In the genomic region with DNA sequence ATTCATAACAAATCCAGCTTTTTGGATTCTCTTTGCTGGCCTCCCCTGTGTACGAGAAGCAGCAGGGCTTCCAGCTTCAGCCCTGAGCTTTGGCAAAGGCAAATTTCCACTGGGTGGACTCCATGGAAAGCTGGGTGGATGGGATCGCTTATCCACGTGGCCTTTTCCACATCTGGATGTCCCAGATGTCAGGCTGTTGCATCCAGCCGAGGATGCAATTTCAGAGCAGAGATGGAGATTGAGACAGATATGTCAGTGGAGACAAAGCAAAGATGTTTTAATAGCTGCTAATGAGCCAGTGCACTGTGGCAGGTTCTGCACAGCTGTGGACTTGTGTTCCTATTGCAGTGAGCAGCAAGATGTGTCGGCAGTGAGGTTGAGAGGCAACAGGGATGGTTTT, we compare ENCODE assay signal across 19 cellular contexts. TPM values are rescaled to one million over a fixed set of nuclear protein-coding genes. Genes with fewer than 3 reads are reported as not detected.
"Had no signal": no experiment of that assay in that cellular context is flagged by ENCODE, and none has a peak within 500 bp of the region (broad histone marks: within the 10 kb centered on the region; RNA-seq: fewer than 3 reads in every experiment).

No MANE protein-coding gene starts in this region.

- H3K4me3 ChIP-seq: dorsolateral prefrontal cortex, heart right ventricle, lower lobe of right lung, ovary, psoas muscle, tibial artery, uterus had no signal

- DNase-seq: activated CD4-positive, alpha-beta T cell treated with anti-CD3 and anti-CD28 coated beads, Interleukin-2, amount 50 U/mL, for 4 hours; activated naive CD4-positive, alpha-beta T cell treated with Interleukin-2 at 50 U/mL for 16 hours; activated naive CD8-positive, alpha-beta T cell treated with anti-CD3 and anti-CD28 coated beads for 36 hours; dorsolateral prefrontal cortex; heart right ventricle; kidney; lower lobe of right lung; natural killer cell; ovary; psoas muscle; right cardiac atrium; stimulated activated CD4-positive, alpha-beta T cell treated with anti-CD3 and anti-CD28 coated beads, Interleukin-12 subunit alpha, Interleukin-12 subunit beta, amount 100 ng/mL, for 4 hours; T-helper 1 cell; tibial artery; uterus; WERI-Rb-1 had no signal

- H3K9me3 ChIP-seq: heart right ventricle, lower lobe of right lung, ovary, psoas muscle, tibial artery, uterus had no signal

- H3K27ac ChIP-seq: heart right ventricle, lower lobe of right lung, ovary, psoas muscle, tibial artery, uterus, WERI-Rb-1 had no signal

- H3K27me3 ChIP-seq: dorsolateral prefrontal cortex, ovary, uterus had no signal

- H3K4me1 ChIP-seq: lower lobe of right lung, psoas muscle, tibial artery, uterus had no signal

- H3K36me3 ChIP-seq: heart right ventricle, lower lobe of right lung, ovary, tibial artery, uterus, WERI-Rb-1 had no signal

- ATAC-seq: heart right ventricle, lower lobe of right lung, natural killer cell, psoas muscle, right cardiac atrium had no signal

RNA-seq across cellular contexts. Expression of a gene that starts 36.0 kb away (rescaled TPM):
- total RNA-seq: activated naive CD8-positive, alpha-beta T cell treated with anti-CD3 and anti-CD28 coated beads for 36 hours; astrocyte; fibroblast of villous mesenchyme; mesothelial cell of epicardium; natural killer cell; psoas muscle; right cardiac atrium had no signal
- polyA plus RNA-seq: heart right ventricle, right cardiac atrium had no signal
